In genomic region chr11:120331301-120331966, GRCh38 we compare ENCODE assay signal across 14 cellular contexts. TPM values are rescaled to one million over a fixed set of nuclear protein-coding genes. Genes with fewer than 3 reads are reported as not detected.
DNase-seq lines count a peak whose midpoint lies in the region; ATAC-seq, FAIRE-seq and TF ChIP-seq lines count a peak whose summit lies in the region.
"Had no signal": no experiment of that assay in that cellular context is flagged by ENCODE, and none has a peak within 500 bp of the region (broad histone marks: within the 10 kb centered on the region; RNA-seq: fewer than 3 reads in every experiment).

No MANE protein-coding gene starts in this region.

- peaks cover 9 to 12% (median 9%) of the 10 kb centered on the region in 3 donors for H3K27me3 Mint-ChIP-seq in immature natural killer cell (ENCODE audit: low read depth in 3 of 3)
- H3K27me3 Mint-ChIP-seq in activated T-cell treated with anti-CD3 and anti-CD28 coated beads, Interleukin-2, amount 50 U/mL, for 24 hours = peaks cover 52% of the 10 kb centered on the region

- H3K27ac ChIP-seq in body of pancreas = peak overlapping the region in 3 of 4 donors; percentile 16 to 70 (median 41)
- peak overlapping the region; percentile 48 for H3K27ac ChIP-seq in right cardiac atrium (ENCODE audit: low read length)
- H3K27ac ChIP-seq in suprapubic skin = no peak overlapping the region

- H3K36me3 Mint-ChIP-seq in immature natural killer cell = peaks cover 0 to 3% (median 0%) of the 10 kb centered on the region in 3 donors
- no peaks in the 10 kb centered on the region for H3K36me3 Mint-ChIP-seq in activated T-cell treated with anti-CD3 and anti-CD28 coated beads, Interleukin-2, amount 50 U/mL, for 24 hours (ENCODE audit: low read depth)
- H3K36me3 Mint-ChIP-seq: CD14-positive monocyte had no signal

- no peak for TF ChIP-seq EP300 in suprapubic skin (IDR thresholded peaks at IDR 0.05)

- intact Hi-C loops in body of pancreas (cut with DNase I) (no loop called here), right cardiac atrium (cut with DNase I) (loop anchor here in 2 of 4 donors (10.0 kb wide), 2 partner anchors 103 to 163 kb away; no protein-coding TSS in a partner anchor)

- no peak for FAIRE-seq in HTR-8/SVneo (lab: Jason Lieb, UNC)
- FAIRE-seq: GM18507, HepG2 had no signal

- H3K4me3 Mint-ChIP-seq in immature natural killer cell = no peak overlapping the region
- no peak overlapping the region for H3K4me3 Mint-ChIP-seq in activated T-cell treated with anti-CD3 and anti-CD28 coated beads, Interleukin-2, amount 50 U/mL, for 24 hours

- H3K9me3 ChIP-seq in body of pancreas (no peaks in the 10 kb centered on the region), right cardiac atrium (ENCODE audit: control insufficient read depth, low read length) (no peaks in the 10 kb centered on the region), suprapubic skin (no peaks in the 10 kb centered on the region)
- H3K9me3 ChIP-seq: upper lobe of left lung had no signal

- peaks cover 10 to 18% of the 10 kb centered on the region in 2 donors for H3K4me1 Mint-ChIP-seq in immature natural killer cell
- H3K4me1 Mint-ChIP-seq in activated T-cell treated with anti-CD3 and anti-CD28 coated beads, Interleukin-2, amount 50 U/mL, for 24 hours (ENCODE audit: low read depth) = peaks cover 19% of the 10 kb centered on the region

- H3K27me3 ChIP-seq in body of pancreas (no peaks in the 10 kb centered on the region), right cardiac atrium (ENCODE audit: control insufficient read depth, insufficient read depth) (no peaks in the 10 kb centered on the region), suprapubic skin (no peaks in the 10 kb centered on the region)
- H3K27me3 ChIP-seq: upper lobe of left lung had no signal

- WGBS in body of pancreas, 2 donors = 24 to 30% methylated on average over 2 of the region's 2 CpGs
- 24% methylated on average over 2 of the region's 2 CpGs for WGBS in right cardiac atrium
- 55% methylated on average over 2 of the region's 2 CpGs for WGBS in suprapubic skin

- H3K27ac Mint-ChIP-seq in immature natural killer cell = no peak overlapping the region
- H3K27ac Mint-ChIP-seq in activated T-cell treated with anti-CD3 and anti-CD28 coated beads, Interleukin-2, amount 50 U/mL, for 24 hours = no peak overlapping the region
- H3K27ac Mint-ChIP-seq: CD14-positive monocyte had no signal

- H3K9me3 Mint-ChIP-seq in immature natural killer cell = no peaks in the 10 kb centered on the region
- no peaks in the 10 kb centered on the region for H3K9me3 Mint-ChIP-seq in activated T-cell treated with anti-CD3 and anti-CD28 coated beads, Interleukin-2, amount 50 U/mL, for 24 hours

- TF ChIP-seq CTCF in body of pancreas (IDR thresholded peaks at IDR 0.05) (no peak), suprapubic skin (IDR thresholded peaks at IDR 0.05) (no peak)

- DNase-seq in A172 (ENCODE audit: low spot score) = peak; percentile 87
- DNase-seq in HTR-8/SVneo (ENCODE audit: insufficient read length, low spot score) = peak; percentile 77
- DNase-seq in body of pancreas = peak; percentile 26 to 71 (median 58)
- peak in 2 of 3 donors; percentile 70 to 75 for DNase-seq in right cardiac atrium
- DNase-seq in immature natural killer cell = no peak
- DNase-seq in suprapubic skin (ENCODE audit: low spot score in 2 of 2) = no peak
- no peak for DNase-seq in activated T-cell treated with anti-CD3 and anti-CD28 coated beads, Interleukin-2, amount 50 U/mL, for 24 hours
- DNase-seq: effector CD4-positive, alpha-beta T cell; stimulated activated CD4-positive, alpha-beta T cell treated with anti-CD3 and anti-CD28 coated beads, Interleukin-1b, Interleukin-23, amount 100 ng/mL, for 48 hours; upper lobe of left lung had no signal

- H3K36me3 ChIP-seq in body of pancreas (replicated peaks in 1 of 2; ENCODE audit: insufficient read depth in 1 of 2, low read depth in 2 of 2) (no peaks in the 10 kb centered on the region), suprapubic skin (peaks cover 6% of the 10 kb centered on the region)

- H3K4me3 ChIP-seq in body of pancreas (no peak overlapping the region), right cardiac atrium (ENCODE audit: low read length) (no peak overlapping the region), suprapubic skin (no peak overlapping the region)
- H3K4me3 ChIP-seq: upper lobe of left lung had no signal

- TF ChIP-seq POLR2A in body of pancreas (IDR thresholded peaks at IDR 0.05) (no peak), suprapubic skin (IDR thresholded peaks at IDR 0.05) (no peak)

- H3K4me1 ChIP-seq in body of pancreas (peaks cover 43% of the 10 kb centered on the region), right cardiac atrium (ENCODE audit: control insufficient read depth, insufficient read depth, low read length) (no peaks in the 10 kb centered on the region), suprapubic skin (peaks cover 37% of the 10 kb centered on the region)

- ATAC-seq in body of pancreas (no peak), right cardiac atrium (peak in 1 of 2 donors; percentile 28)
- no peak for ATAC-seq in activated CD4-positive, CD25-positive, alpha-beta regulatory T cell treated with anti-CD3 and anti-CD28 coated beads, Interleukin-2, amount 50 U/mL, for 24 hours
- ATAC-seq: HepG2 had no signal

RNA-seq across cellular contexts. Expression of gene ARHGEF12, which starts 4.8 kb away (rescaled TPM):
- total RNA-seq in A172 (2014; rRNA removed; shearing (Covaris generic)) = 18.9 and 29.4 TPM in 2 replicates
- total RNA-seq in body of pancreas (10 to 100 TPM; 46.5 to 71.1 TPM), right cardiac atrium (100 to 1,000 TPM in 2 of 4 donors, 10 to 100 TPM in 2; 93.1 to 112 (median 97.3) TPM), suprapubic skin (100 to 1,000 TPM; 107 to 222 (median 138) TPM)
- polyA plus RNA-seq in right cardiac atrium (26.1 TPM), immature natural killer cell (10 to 100 TPM in 1 of 3 donors, 1 to 10 TPM in 2; 1.1 to 12.2 (median 6.7) TPM)

RNA-seq across cellular contexts. Expression of gene TLCD5, which starts 6.3 kb away (rescaled TPM):
- total RNA-seq in A172 (2014; rRNA removed; shearing (Covaris generic)) = 7.1 and 7.3 TPM in 2 replicates
- total RNA-seq in body of pancreas = 1 to 10 TPM; 3.0 to 3.1 TPM
- 10 to 100 TPM; 15.7 to 21.3 (median 17.0) TPM for total RNA-seq in right cardiac atrium
- 7.5 TPM for polyA plus RNA-seq in right cardiac atrium
- polyA plus RNA-seq in immature natural killer cell = not detected
- total RNA-seq in suprapubic skin = 1 to 10 TPM in 2 of 4 donors, under 1 TPM in 2; 0.83 to 2.3 (median 1.5) TPM
- polyA plus RNA-seq: CD14-positive monocyte had no signal

Comparison
In these comparisons a context has a peak if more than half of its experiments do, and no peak if none do; other contexts are left out.
1. DNase-seq: peak in A172 (single experiment), HTR-8/SVneo (single experiment), body of pancreas (4 of 4) and right cardiac atrium (2 of 3); none in immature natural killer cell (0 of 3), suprapubic skin (0 of 2) and activated T-cell treated with anti-CD3 and anti-CD28 coated beads, Interleukin-2, amount 50 U/mL, for 24 hours (single experiment).